Comparison of ENCODE assay signal across 8 cellular contexts in genomic region chr7:100444311-100445278, GRCh38. TPM values are rescaled to one million over a fixed set of nuclear protein-coding genes. Genes with fewer than 3 reads are reported as not detected.
DNase-seq lines count a peak whose midpoint lies in the region; ATAC-seq and TF ChIP-seq lines count a peak whose summit lies in the region.

No MANE protein-coding gene starts in this region.

- H3K9me3 Mint-ChIP-seq in activated naive CD4-positive, alpha-beta T cell treated with anti-CD3 and anti-CD28 coated beads, Interleukin-2, amount 50 U/mL, for 72 hours, result no peaks in the 10 kb centered on the region
- no peaks in the 10 kb centered on the region for H3K9me3 Mint-ChIP-seq in activated naive CD8-positive, alpha-beta T cell treated with anti-CD3 and anti-CD28 coated beads, Interleukin-2, amount 50 U/mL, for 24 hours

- no peaks in the 10 kb centered on the region for H3K27me3 ChIP-seq in left lung
- no peaks in the 10 kb centered on the region for H3K27me3 ChIP-seq in testis

- H3K9me3 ChIP-seq in left lung (no peaks in the 10 kb centered on the region), testis (no peaks in the 10 kb centered on the region)

- H3K4me1 Mint-ChIP-seq in activated naive CD8-positive, alpha-beta T cell treated with anti-CD3 and anti-CD28 coated beads, Interleukin-2, amount 50 U/mL, for 24 hours, result peaks cover 19% of the 10 kb centered on the region

- H3K36me3 ChIP-seq in left lung (no peaks in the 10 kb centered on the region), testis (ENCODE audit: low read depth, missing control alignments) (no peaks in the 10 kb centered on the region)

- no peak for TF ChIP-seq POLR2A in testis (IDR thresholded peaks at IDR 0.05)

- no peaks in the 10 kb centered on the region for H3K27me3 Mint-ChIP-seq in activated naive CD8-positive, alpha-beta T cell treated with anti-CD3 and anti-CD28 coated beads, Interleukin-2, amount 50 U/mL, for 24 hours

- H3K27ac ChIP-seq in left lung, result peak overlapping the region; percentile 56 to 74
- H3K27ac ChIP-seq in testis, result no peak overlapping the region

- peak in 1 of 2 donors; percentile 53 for DNase-seq in activated naive CD4-positive, alpha-beta T cell treated with anti-CD3 and anti-CD28 coated beads, Interleukin-2, amount 50 U/mL, for 72 hours (ENCODE audit: low spot score in 2 of 2)
- DNase-seq in activated naive CD4-positive, alpha-beta T cell (lab: John Stamatoyannopoulos, UW), result no peak
- DNase-seq in activated naive CD8-positive, alpha-beta T cell treated with anti-CD3 and anti-CD28 coated beads, Interleukin-2, amount 50 U/mL, for 24 hours, result no peak
- DNase-seq in left lung (peak in 1 of 2 donors; percentile 41), testis (no peak), NCI-H2029 (lab: John Stamatoyannopoulos, UW) (no peak), amniotic stem cell (lab: John Stamatoyannopoulos, UW) (no peak), NCI-H1417 treated with DMSO at 0.1 percent for 48 hours (lab: John Stamatoyannopoulos, UW) (no peak)

- intact Hi-C loops in left lung (cut with DNase I) (no loop called here), testis (cut with DNase I; ENCODE audit: low total_unique reads) (no loop called here)

- no peaks in the 10 kb centered on the region for H3K36me3 Mint-ChIP-seq in activated naive CD4-positive, alpha-beta T cell treated with anti-CD3 and anti-CD28 coated beads, Interleukin-2, amount 50 U/mL, for 72 hours
- no peaks in the 10 kb centered on the region for H3K36me3 Mint-ChIP-seq in activated naive CD8-positive, alpha-beta T cell treated with anti-CD3 and anti-CD28 coated beads, Interleukin-2, amount 50 U/mL, for 24 hours (ENCODE audit: low read depth)

- H3K4me3 Mint-ChIP-seq in activated naive CD8-positive, alpha-beta T cell treated with anti-CD3 and anti-CD28 coated beads, Interleukin-2, amount 50 U/mL, for 24 hours, result no peak overlapping the region

- TF ChIP-seq CTCF in left lung (IDR thresholded peaks at IDR 0.05) (no peak), testis (IDR thresholded peaks at IDR 0.05) (no peak)

- H3K4me3 ChIP-seq in left lung (no peak overlapping the region), testis (no peak overlapping the region)

- H3K4me1 ChIP-seq in left lung (peaks cover 0 to 26% of the 10 kb centered on the region in 2 donors), testis (peaks cover 5% of the 10 kb centered on the region)

- peak; percentile 51 to 91 for ATAC-seq in activated naive CD4-positive, alpha-beta T cell treated with anti-CD3 and anti-CD28 coated beads, Interleukin-2, amount 50 U/mL, for 72 hours
- peak; percentile 71 for ATAC-seq in activated naive CD8-positive, alpha-beta T cell treated with anti-CD3 and anti-CD28 coated beads, Interleukin-2, amount 50 U/mL, for 24 hours
- ATAC-seq in left lung, result peak; percentile 68

- 52 to 55% methylated on average over 14 of the region's 14 CpGs for WGBS in testis, 2 donors

- peak overlapping the region; percentile 50 to 84 for H3K27ac Mint-ChIP-seq in activated naive CD4-positive, alpha-beta T cell treated with anti-CD3 and anti-CD28 coated beads, Interleukin-2, amount 50 U/mL, for 72 hours
- H3K27ac Mint-ChIP-seq in activated naive CD8-positive, alpha-beta T cell treated with anti-CD3 and anti-CD28 coated beads, Interleukin-2, amount 50 U/mL, for 24 hours, result peak overlapping the region; percentile 77

RNA-seq across cellular contexts. Expression of gene PPP1R35, which starts 8.3 kb away (rescaled TPM):
- 10 to 100 TPM; 38.7 to 52.5 TPM for total RNA-seq in activated naive CD4-positive, alpha-beta T cell treated with anti-CD3 and anti-CD28 coated beads, Interleukin-2, amount 50 U/mL, for 72 hours
- 10 to 100 TPM; 22.7 to 27.0 TPM for total RNA-seq in left lung
- 100 to 1,000 TPM in 1 of 2 donors, 10 to 100 TPM in 1; 97.6 to 128 TPM for total RNA-seq in testis
- 76.4 TPM for polyA plus RNA-seq in testis (ENCODE audit: insufficient read depth, low read depth, low replicate concordance)

RNA-seq across cellular contexts. Expression of gene MEPCE, which starts 15.0 kb away (rescaled TPM):
- 10 to 100 TPM; 53.0 to 83.5 TPM for total RNA-seq in activated naive CD4-positive, alpha-beta T cell treated with anti-CD3 and anti-CD28 coated beads, Interleukin-2, amount 50 U/mL, for 72 hours
- 10 to 100 TPM; 25.0 to 33.0 TPM for total RNA-seq in left lung
- total RNA-seq in testis, result 10 to 100 TPM; 74.6 to 89.3 TPM
- polyA plus RNA-seq in testis (ENCODE audit: insufficient read depth, low read depth, low replicate concordance), result 182 TPM

RNA-seq across cellular contexts. Expression of gene ZCWPW1, which starts 16.1 kb away (rescaled TPM):
- 1 to 10 TPM; 3.4 to 5.6 TPM for total RNA-seq in activated naive CD4-positive, alpha-beta T cell treated with anti-CD3 and anti-CD28 coated beads, Interleukin-2, amount 50 U/mL, for 72 hours
- 1 to 10 TPM; 2.9 to 4.1 TPM for total RNA-seq in left lung
- total RNA-seq in testis, result 100 to 1,000 TPM in 1 of 2 donors, 10 to 100 TPM in 1; 83.5 to 145 TPM
- 96.5 TPM for polyA plus RNA-seq in testis (ENCODE audit: insufficient read depth, low read depth, low replicate concordance)

RNA-seq across cellular contexts. Expression of gene SPACDR, which starts 19.5 kb away (rescaled TPM):
- total RNA-seq in activated naive CD4-positive, alpha-beta T cell treated with anti-CD3 and anti-CD28 coated beads, Interleukin-2, amount 50 U/mL, for 72 hours, result 1 to 10 TPM; 7.7 to 9.9 TPM
- total RNA-seq in left lung, result 1 to 10 TPM in 1 of 2 donors, under 1 TPM in 1; 0.41 to 1.9 TPM
- 10 to 100 TPM; 34.0 to 45.8 TPM for total RNA-seq in testis
- 84.9 TPM for polyA plus RNA-seq in testis (ENCODE audit: insufficient read depth, low read depth, low replicate concordance)

RNA-seq across cellular contexts. Expression of gene TSC22D4, which starts 34.4 kb away (rescaled TPM):
- 10 to 100 TPM; 96.2 to 99.9 TPM for total RNA-seq in activated naive CD4-positive, alpha-beta T cell treated with anti-CD3 and anti-CD28 coated beads, Interleukin-2, amount 50 U/mL, for 72 hours
- total RNA-seq in left lung (10 to 100 TPM; 50.1 to 55.6 TPM), testis (100 to 1,000 TPM; 135 to 165 TPM)
- 57.4 TPM for polyA plus RNA-seq in testis (ENCODE audit: insufficient read depth, low read depth, low replicate concordance)

Comparison
In these comparisons a context has a peak if more than half of its experiments do, and no peak if none do; other contexts are left out.
1. H3K27ac ChIP-seq: peak in left lung (2 of 2); none in testis (0 of 2).
2. RNA of gene ZCWPW1, which starts 16.1 kb away (total RNA-seq): 83.5 to 145 TPM in testis; 3.4 to 5.6 TPM in activated naive CD4-positive, alpha-beta T cell treated with anti-CD3 and anti-CD28 coated beads, Interleukin-2, amount 50 U/mL, for 72 hours and 2.9 to 4.1 TPM in left lung; every median in the first group is over 10 times any median in the second.
3. Peak in every context shown above with its lines, with median percentiles within 50 percentile points of each other: ATAC-seq.